33 cellular contexts compared by ENCODE assay signal in the genomic region with DNA sequence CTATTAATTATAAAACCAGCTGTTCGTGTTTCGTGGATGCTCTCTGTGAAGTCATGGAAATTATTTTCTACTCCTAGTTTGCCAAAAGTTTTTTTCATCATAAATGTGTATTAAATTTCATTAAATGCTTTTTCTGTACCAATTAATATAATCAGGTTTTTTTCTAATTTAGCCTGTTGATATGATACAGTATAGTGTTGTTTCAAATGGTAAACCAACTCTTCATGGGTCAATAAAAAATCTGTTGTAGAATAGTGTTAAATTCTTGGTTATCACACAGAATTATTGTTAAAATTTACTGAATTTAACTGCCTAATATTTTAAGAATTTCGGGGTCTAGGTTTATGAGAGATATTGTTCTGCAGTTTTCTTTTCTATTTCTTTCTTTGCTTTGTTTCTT.
"Had no signal": no experiment of that assay in that cellular context is flagged by ENCODE, and none has a peak within 500 bp of the region (broad histone marks: within the 10 kb centered on the region; RNA-seq: fewer than 3 reads in every experiment).

No MANE protein-coding gene starts in this region.

- H3K27me3 ChIP-seq: adrenal gland, body of pancreas, brain microvascular endothelial cell, breast epithelium had no signal

- H3K27me3 Mint-ChIP-seq: activated B cell treated with CpG ODN at 0.5 μM for 24 hours; activated CD4-positive, alpha-beta memory T cell treated with anti-CD3 and anti-CD28 coated beads for 36 hours; activated CD4-positive, alpha-beta T cell treated with anti-CD3 and anti-CD28 coated beads, Interleukin-2, amount 10 ng/mL, durations not matched to agents 24 days and 14 days; activated CD8-positive, alpha-beta T cell treated with anti-CD3 and anti-CD28 coated beads for 36 hours; activated naive CD8-positive, alpha-beta T cell treated with anti-CD3 and anti-CD28 coated beads for 36 hours; activated T-helper 17 cell treated with anti-CD3 and anti-CD28 coated beads, Interleukin-2, amount 50 U/mL, for 72 hours had no signal

- H3K9me3 Mint-ChIP-seq: activated B cell treated with CpG ODN at 0.5 μM for 24 hours; activated CD4-positive, alpha-beta T cell treated with anti-CD3 and anti-CD28 coated beads, Interleukin-2, amount 10 ng/mL, durations not matched to agents 24 days and 14 days; activated naive CD4-positive, alpha-beta T cell treated with anti-CD3 and anti-CD28 coated beads for 36 hours; activated T-helper 1 cell treated with anti-CD3 and anti-CD28 coated beads, Interleukin-12 subunit alpha, Interleukin-12 subunit beta, Interleukin-2, Interleukin-4 antibody, amounts not matched to agents 30 ng/mL and 10 ng/mL and 1 ng/mL, durations not matched to agents 14 hours and 24 hours and 36 hours; T-helper 1 cell treated with Interleukin-12 subunit alpha and Interleukin-12 subunit beta and Interleukin-4 antibody, amounts not matched to agents 30 μg/mL and 1 μg/mL, for 36 hours; T-helper 2 cell treated with Interferon-gamma antibody and Interleukin-4, amounts not matched to agents 5 μg/mL and 100 μg/mL, for 36 hours had no signal

- H3K27ac ChIP-seq: adrenal gland, body of pancreas, brain microvascular endothelial cell, breast epithelium, VCaP had no signal

- H3K27ac Mint-ChIP-seq: activated B cell treated with CpG ODN at 0.5 μM for 24 hours; activated CD4-positive, alpha-beta memory T cell treated with anti-CD3 and anti-CD28 coated beads for 36 hours; activated CD4-positive, alpha-beta T cell treated with anti-CD3 and anti-CD28 coated beads, Interleukin-2, amount 10 ng/mL, durations not matched to agents 24 days and 14 days; activated CD8-positive, alpha-beta T cell treated with anti-CD3 and anti-CD28 coated beads for 36 hours; activated naive CD4-positive, alpha-beta T cell treated with anti-CD3 and anti-CD28 coated beads for 36 hours; activated naive CD4-positive, alpha-beta T cell treated with anti-CD3 and anti-CD28 coated beads, Interleukin-2, amount 50 U/mL, for 72 hours; activated naive CD8-positive, alpha-beta T cell treated with anti-CD3 and anti-CD28 coated beads for 36 hours; activated T-cell treated with anti-CD3 and anti-CD28 coated beads, Interleukin-2, amount 50 U/mL, for 72 hours; activated T-helper 1 cell treated with anti-CD3 and anti-CD28 coated beads, Interleukin-12 subunit alpha, Interleukin-12 subunit beta, Interleukin-2, Interleukin-4 antibody, amounts not matched to agents 30 ng/mL and 10 ng/mL and 1 ng/mL, durations not matched to agents 14 hours and 24 hours and 36 hours; activated T-helper 17 cell treated with anti-CD3 and anti-CD28 coated beads, Interleukin-2, amount 50 U/mL, for 72 hours; T-helper 1 cell treated with Interleukin-12 subunit alpha and Interleukin-12 subunit beta and Interleukin-4 antibody, amounts not matched to agents 30 μg/mL and 1 μg/mL, for 36 hours; T-helper 2 cell treated with Interferon-gamma antibody and Interleukin-4, amounts not matched to agents 5 μg/mL and 100 μg/mL, for 36 hours had no signal

- H3K4me3 ChIP-seq: adrenal gland, body of pancreas, breast epithelium had no signal

- H3K4me1 Mint-ChIP-seq: activated B cell treated with CpG ODN at 0.5 μM for 24 hours; activated CD4-positive, alpha-beta T cell treated with anti-CD3 and anti-CD28 coated beads, Interleukin-2, amount 10 ng/mL, durations not matched to agents 24 days and 14 days; activated naive CD8-positive, alpha-beta T cell treated with anti-CD3 and anti-CD28 coated beads for 36 hours; activated T-helper 17 cell treated with anti-CD3 and anti-CD28 coated beads, Interleukin-2, amount 50 U/mL, for 72 hours had no signal

- H3K9me3 ChIP-seq: adrenal gland, body of pancreas, breast epithelium had no signal

- H3K36me3 ChIP-seq: adrenal gland, brain microvascular endothelial cell, breast epithelium had no signal

- DNase-seq: activated B cell treated with CpG ODN at 0.5 μM for 24 hours; activated CD4-positive, alpha-beta memory T cell treated with anti-CD3 and anti-CD28 coated beads for 36 hours; activated CD4-positive, alpha-beta T cell treated with anti-CD3 and anti-CD28 coated beads for 4 hours; activated CD4-positive, alpha-beta T cell treated with anti-CD3 and anti-CD28 coated beads, Interleukin-2, amount 10 ng/mL, durations not matched to agents 24 days and 14 days; activated CD4-positive, alpha-beta T cell treated with anti-CD3 and anti-CD28 coated beads, Interleukin-2, amount 50 U/mL, for 1 hour; activated CD4-positive, alpha-beta T cell treated with anti-CD3 and anti-CD28 coated beads, Interleukin-2, amount 50 U/mL, for 4 hours; activated CD4-positive, CD25-positive, alpha-beta regulatory T cell treated with anti-CD3 and anti-CD28 coated beads, Interleukin-2, amount 50 U/mL, for 72 hours; activated CD8-positive, alpha-beta memory T cell treated with anti-CD3 and anti-CD28 coated beads, Interleukin-2, amount 50 U/mL, for 4 hours; activated CD8-positive, alpha-beta T cell treated with anti-CD3 and anti-CD28 coated beads for 36 hours; activated effector memory CD4-positive, alpha-beta T cell treated with anti-CD3 and anti-CD28 coated beads, Interleukin-2, amount 50 U/mL, for 16 hours; activated gamma-delta T cell treated with Interleukin-2 at 50 U/mL for 16 hours; activated naive CD4-positive, alpha-beta T cell; activated naive CD4-positive, alpha-beta T cell treated with anti-CD3 and anti-CD28 coated beads for 36 hours; activated naive CD4-positive, alpha-beta T cell treated with anti-CD3 and anti-CD28 coated beads, Interleukin-2, amount 50 U/mL, for 16 hours; activated naive CD8-positive, alpha-beta T cell treated with anti-CD3 and anti-CD28 coated beads for 36 hours; activated T-cell treated with anti-CD3 and anti-CD28 coated beads for 4 hours; activated T-cell treated with anti-CD3 and anti-CD28 coated beads, Interleukin-2, amount 50 U/mL, for 1 hour; activated T-cell treated with anti-CD3 and anti-CD28 coated beads, Interleukin-2, amount 50 U/mL, for 4 hours; activated T-cell treated with anti-CD3 and anti-CD28 coated beads, Interleukin-2, amount 50 U/mL, for 72 hours; adrenal gland; amniotic stem cell; aorta; body of pancreas; brain microvascular endothelial cell; central memory CD4-positive, alpha-beta T cell; T-helper 9 cell had no signal

- ATAC-seq: activated CD8-positive, alpha-beta T cell treated with anti-CD3 and anti-CD28 coated beads for 36 hours; activated naive CD4-positive, alpha-beta T cell treated with anti-CD3 and anti-CD28 coated beads, Interleukin-2, amount 50 U/mL, for 72 hours; activated T-cell treated with anti-CD3 and anti-CD28 coated beads, Interleukin-2, amount 50 U/mL, for 4 hours; activated T-cell treated with anti-CD3 and anti-CD28 coated beads, Interleukin-2, amount 50 U/mL, for 72 hours; activated T-helper 17 cell treated with anti-CD3 and anti-CD28 coated beads, Interleukin-2, amount 50 U/mL, for 72 hours; body of pancreas had no signal

- H3K4me1 ChIP-seq: adrenal gland, body of pancreas, breast epithelium had no signal

- H3K4me3 Mint-ChIP-seq: activated B cell treated with CpG ODN at 0.5 μM for 24 hours; activated CD4-positive, alpha-beta memory T cell treated with anti-CD3 and anti-CD28 coated beads for 36 hours; activated CD4-positive, alpha-beta T cell treated with anti-CD3 and anti-CD28 coated beads, Interleukin-2, amount 10 ng/mL, durations not matched to agents 24 days and 14 days; activated CD8-positive, alpha-beta T cell treated with anti-CD3 and anti-CD28 coated beads for 36 hours; activated naive CD4-positive, alpha-beta T cell treated with anti-CD3 and anti-CD28 coated beads for 36 hours; activated naive CD8-positive, alpha-beta T cell treated with anti-CD3 and anti-CD28 coated beads for 36 hours; activated T-cell treated with anti-CD3 and anti-CD28 coated beads, Interleukin-2, amount 50 U/mL, for 4 hours; activated T-cell treated with anti-CD3 and anti-CD28 coated beads, Interleukin-2, amount 50 U/mL, for 72 hours; activated T-helper 1 cell treated with anti-CD3 and anti-CD28 coated beads, Interleukin-12 subunit alpha, Interleukin-12 subunit beta, Interleukin-2, Interleukin-4 antibody, amounts not matched to agents 30 ng/mL and 10 ng/mL and 1 ng/mL, durations not matched to agents 14 hours and 24 hours and 36 hours; activated T-helper 17 cell treated with anti-CD3 and anti-CD28 coated beads, Interleukin-2, amount 50 U/mL, for 72 hours; T-helper 1 cell treated with Interleukin-12 subunit alpha and Interleukin-12 subunit beta and Interleukin-4 antibody, amounts not matched to agents 30 μg/mL and 1 μg/mL, for 36 hours; T-helper 2 cell treated with Interferon-gamma antibody and Interleukin-4, amounts not matched to agents 5 μg/mL and 100 μg/mL, for 36 hours had no signal

- H3K36me3 Mint-ChIP-seq: activated CD4-positive, alpha-beta memory T cell treated with anti-CD3 and anti-CD28 coated beads for 36 hours; activated naive CD4-positive, alpha-beta T cell treated with anti-CD3 and anti-CD28 coated beads, Interleukin-2, amount 50 U/mL, for 72 hours; activated naive CD8-positive, alpha-beta T cell treated with anti-CD3 and anti-CD28 coated beads for 36 hours had no signal
